11 cellular contexts compared by ENCODE assay signal in genomic region chr20:4130404-4131189, GRCh38. TPM values are rescaled to one million over a fixed set of nuclear protein-coding genes. Genes with fewer than 3 reads are reported as not detected.
DNase-seq lines count a peak whose midpoint lies in the region; ATAC-seq and TF ChIP-seq lines count a peak whose summit lies in the region.
"Had no signal": no experiment of that assay in that cellular context is flagged by ENCODE, and none has a peak within 500 bp of the region (broad histone marks: within the 10 kb centered on the region; RNA-seq: fewer than 3 reads in every experiment).

No MANE protein-coding gene starts in this region.

- H3K9me3 ChIP-seq in naive thymus-derived CD4-positive, alpha-beta T cell (ENCODE audit: control insufficient read depth in 2 of 3, low read length in 3 of 3) = no peaks in the 10 kb centered on the region
- H3K9me3 ChIP-seq: HAP-1 had no signal

- ATAC-seq in naive thymus-derived CD4-positive, alpha-beta T cell = peak; percentile 48
- ATAC-seq in HG03139 (IDR thresholded peaks at IDR 0.05; ENCODE audit: unreplicated experiment) (no peak), GM21529 (IDR thresholded peaks at IDR 0.05; ENCODE audit: unreplicated experiment) (no peak)
- ATAC-seq: left colon had no signal

- no peak overlapping the region for H3K27ac ChIP-seq in naive thymus-derived CD4-positive, alpha-beta T cell (ENCODE audit: low read depth, low read length)

- H3K27ac Mint-ChIP-seq in Calu3 (ENCODE audit: unreplicated experiment) = peak overlapping the region; percentile 48
- H3K27ac Mint-ChIP-seq in activated T-helper 1 cell treated with anti-CD3 and anti-CD28 coated beads, Interleukin-12 subunit alpha, Interleukin-12 subunit beta, Interleukin-2, Interleukin-4 antibody, amounts not matched to agents 30 ng/mL and 10 ng/mL and 1 ng/mL, durations not matched to agents 14 hours and 24 hours and 36 hours = peak overlapping the region; percentile 91
- peak overlapping the region in 2 of 9 donors; percentile 1 to 88 for H3K27ac Mint-ChIP-seq in naive thymus-derived CD4-positive, alpha-beta T cell

- H3K27me3 Mint-ChIP-seq in Calu3 (ENCODE audit: unreplicated experiment) = no peaks in the 10 kb centered on the region
- peaks cover 4% of the 10 kb centered on the region for H3K27me3 Mint-ChIP-seq in activated T-helper 1 cell treated with anti-CD3 and anti-CD28 coated beads, Interleukin-12 subunit alpha, Interleukin-12 subunit beta, Interleukin-2, Interleukin-4 antibody, amounts not matched to agents 30 ng/mL and 10 ng/mL and 1 ng/mL, durations not matched to agents 14 hours and 24 hours and 36 hours (ENCODE audit: insufficient read depth)
- peaks cover 12 to 25% (median 23%) of the 10 kb centered on the region in 5 donors for H3K27me3 Mint-ChIP-seq in naive thymus-derived CD4-positive, alpha-beta T cell

- no peaks in the 10 kb centered on the region for H3K36me3 ChIP-seq in naive thymus-derived CD4-positive, alpha-beta T cell (ENCODE audit: control insufficient read depth in 2 of 3, insufficient read depth in 3 of 3, low read length in 3 of 3)
- H3K36me3 ChIP-seq: HAP-1 had no signal

- intact Hi-C loops in Calu3 (cut with micrococcal nuclease; ENCODE audit: unreplicated experiment) = no loop called here
- intact Hi-C loops in activated T-helper 1 cell treated with anti-CD3 and anti-CD28 coated beads, Interleukin-12 subunit alpha, Interleukin-12 subunit beta, Interleukin-2, Interleukin-4 antibody, amounts not matched to agents 30 ng/mL and 10 ng/mL and 1 ng/mL, durations not matched to agents 14 hours and 24 hours and 36 hours (cut with micrococcal nuclease) = loop anchor here (1.0 to 2.0 kb wide), 3 partner anchors 17 to 136 kb away; no protein-coding TSS in a partner anchor
- intact Hi-C loops in naive thymus-derived CD4-positive, alpha-beta T cell (cut with micrococcal nuclease) = loop anchor here in 1 of 2 donors (2.0 kb wide), 1 partner anchor 18 kb away; no protein-coding TSS in a partner anchor

- no peak overlapping the region for H3K4me3 ChIP-seq in naive thymus-derived CD4-positive, alpha-beta T cell (ENCODE audit: low read length)
- H3K4me3 ChIP-seq: HAP-1 had no signal

- DNase-seq in Calu3 (peak; percentile 57), MV-4-11 (lab: John Stamatoyannopoulos, UW) (peak; percentile 84), pons (ENCODE audit: low spot score) (no peak), GOT3 (lab: John Stamatoyannopoulos, UW) (no peak)
- peak; percentile 65 for DNase-seq in activated T-helper 1 cell treated with anti-CD3 and anti-CD28 coated beads, Interleukin-12 subunit alpha, Interleukin-12 subunit beta, Interleukin-2, Interleukin-4 antibody, amounts not matched to agents 30 ng/mL and 10 ng/mL and 1 ng/mL, durations not matched to agents 14 hours and 24 hours and 36 hours (ENCODE audit: low spot score)
- peak in 1 of 9 donors; percentile 71 for DNase-seq in naive thymus-derived CD4-positive, alpha-beta T cell
- DNase-seq: left colon, NCI-H82 had no signal

- H3K4me3 Mint-ChIP-seq in Calu3 (ENCODE audit: low read depth, unreplicated experiment) = no peak overlapping the region
- peak overlapping the region; percentile 60 for H3K4me3 Mint-ChIP-seq in activated T-helper 1 cell treated with anti-CD3 and anti-CD28 coated beads, Interleukin-12 subunit alpha, Interleukin-12 subunit beta, Interleukin-2, Interleukin-4 antibody, amounts not matched to agents 30 ng/mL and 10 ng/mL and 1 ng/mL, durations not matched to agents 14 hours and 24 hours and 36 hours
- H3K4me3 Mint-ChIP-seq in naive thymus-derived CD4-positive, alpha-beta T cell = peak overlapping the region in 1 of 10 donors; percentile 79

- TF ChIP-seq CTCF in Calu3 (IDR thresholded peaks at IDR 0.05; ENCODE audit: unreplicated experiment) = no peak

- POLR2A ChIA-PET in naive thymus-derived CD4-positive, alpha-beta T cell (lab: Charles Lee) = no interaction called here

- CTCF ChIA-PET in Calu3 (lab: Charles Lee) = no interaction called here
- CTCF ChIA-PET in naive thymus-derived CD4-positive, alpha-beta T cell (lab: Charles Lee) = no interaction called here

- H3K4me1 Mint-ChIP-seq in Calu3 (ENCODE audit: low read depth, unreplicated experiment) = peaks cover 35% of the 10 kb centered on the region
- peaks cover 57% of the 10 kb centered on the region for H3K4me1 Mint-ChIP-seq in activated T-helper 1 cell treated with anti-CD3 and anti-CD28 coated beads, Interleukin-12 subunit alpha, Interleukin-12 subunit beta, Interleukin-2, Interleukin-4 antibody, amounts not matched to agents 30 ng/mL and 10 ng/mL and 1 ng/mL, durations not matched to agents 14 hours and 24 hours and 36 hours (ENCODE audit: low read depth)
- H3K4me1 Mint-ChIP-seq in naive thymus-derived CD4-positive, alpha-beta T cell = peaks cover 0 to 42% (median 10%) of the 10 kb centered on the region in 7 donors

- H3K36me3 Mint-ChIP-seq in Calu3 (ENCODE audit: insufficient read depth, unreplicated experiment) = peaks cover 11% of the 10 kb centered on the region
- peaks cover 10% of the 10 kb centered on the region for H3K36me3 Mint-ChIP-seq in activated T-helper 1 cell treated with anti-CD3 and anti-CD28 coated beads, Interleukin-12 subunit alpha, Interleukin-12 subunit beta, Interleukin-2, Interleukin-4 antibody, amounts not matched to agents 30 ng/mL and 10 ng/mL and 1 ng/mL, durations not matched to agents 14 hours and 24 hours and 36 hours (ENCODE audit: low read depth)
- H3K36me3 Mint-ChIP-seq in naive thymus-derived CD4-positive, alpha-beta T cell = peaks cover 0 to 6% (median 0%) of the 10 kb centered on the region in 5 donors

- H3K9me3 Mint-ChIP-seq in Calu3 (ENCODE audit: low read depth, unreplicated experiment) = no peaks in the 10 kb centered on the region
- peaks cover 10% of the 10 kb centered on the region for H3K9me3 Mint-ChIP-seq in activated T-helper 1 cell treated with anti-CD3 and anti-CD28 coated beads, Interleukin-12 subunit alpha, Interleukin-12 subunit beta, Interleukin-2, Interleukin-4 antibody, amounts not matched to agents 30 ng/mL and 10 ng/mL and 1 ng/mL, durations not matched to agents 14 hours and 24 hours and 36 hours
- H3K9me3 Mint-ChIP-seq in naive thymus-derived CD4-positive, alpha-beta T cell = no peaks in the 10 kb centered on the region

- BruUV-seq in Calu3 (replicated peaks; lab: Mats Ljungman, UMichigan) = no TSS peak

- H3K27me3 ChIP-seq in naive thymus-derived CD4-positive, alpha-beta T cell (ENCODE audit: control insufficient read depth in 2 of 2, insufficient read depth in 2 of 2, low read length in 2 of 2) = no peaks in the 10 kb centered on the region

- peaks cover 0 to 4% of the 10 kb centered on the region in 2 donors for H3K4me1 ChIP-seq in naive thymus-derived CD4-positive, alpha-beta T cell (ENCODE audit: control insufficient read depth in 2 of 2, insufficient read depth in 2 of 2, low read length in 2 of 2)
- H3K4me1 ChIP-seq: HAP-1 had no signal

RNA-seq across cellular contexts. Expression of gene SMOX, which starts 18.0 kb away (rescaled TPM):
- total RNA-seq in Calu3 (2022) = 17.0 and 17.5 TPM in 2 replicates
- 34.5 and 34.7 TPM in 2 replicates for total RNA-seq in activated T-helper 1 cell treated with anti-CD3 and anti-CD28 coated beads, Interleukin-12 subunit alpha, Interleukin-12 subunit beta, Interleukin-2, Interleukin-4 antibody, amounts not matched to agents 30 ng/mL and 10 ng/mL and 1 ng/mL, durations not matched to agents 14 hours and 24 hours and 36 hours
- total RNA-seq in naive thymus-derived CD4-positive, alpha-beta T cell = 10 to 100 TPM in 1 of 5 experiments, 1 to 10 TPM in 2, under 1 TPM in 2; 0.95 to 10.8 (median 1.8) TPM
- not detected for polyA plus RNA-seq in naive thymus-derived CD4-positive, alpha-beta T cell

Comparison
In these comparisons a context has a peak if more than half of its experiments do, and no peak if none do; other contexts are left out.
1. DNase-seq: peak in Calu3 (single experiment), MV-4-11 (single experiment) and activated T-helper 1 cell treated with anti-CD3 and anti-CD28 coated beads, Interleukin-12 subunit alpha, Interleukin-12 subunit beta, Interleukin-2, Interleukin-4 antibody, amounts not matched to agents 30 ng/mL and 10 ng/mL and 1 ng/mL, durations not matched to agents 14 hours and 24 hours and 36 hours (single experiment); none in pons (single experiment) and GOT3 (single experiment).